In genomic region chr22:19448739-19449421, GRCh38 we compare ENCODE assay signal across 8 cellular contexts. TPM values are rescaled to one million over a fixed set of nuclear protein-coding genes. Genes with fewer than 3 reads are reported as not detected.
DNase-seq lines count a peak whose midpoint lies in the region; ATAC-seq and TF ChIP-seq lines count a peak whose summit lies in the region.

No MANE protein-coding gene starts in this region.

- in situ Hi-C loops in HAP-1 (cut with MboI; ENCODE audit: low sequenced_read_pairs) = loop anchor here (25.0 kb wide), 2 partner anchors 413 to 487 kb away; partner anchors contain the start of genes GNB1L and RTL10

- no TSS peak for BruUV-seq in Caco-2 (replicated peaks; lab: Mats Ljungman, UMichigan)

- DNase-seq in Caco-2 (no peak), HAP-1 (ENCODE audit: low spot score in 2 of 2) (peak in 1 of 2 experiments; percentile 10), foreskin fibroblast (no peak), NCI-H1694 treated with DMSO at 0.1 percent for 48 hours (lab: John Stamatoyannopoulos, UW) (no peak), Right ventricle myocardium superior (no peak), NCI-H524 treated with DMSO at 0.1 percent for 48 hours (lab: John Stamatoyannopoulos, UW) (no peak)
- DNase-seq in activated T-cell treated with anti-CD3 and anti-CD28 coated beads, Interleukin-2, amount 50 U/mL, for 4 hours = no peak

- peaks cover 55% of the 10 kb centered on the region for H3K36me3 Mint-ChIP-seq in Caco-2 (ENCODE audit: insufficient read depth, unreplicated experiment)
- peaks cover 16% of the 10 kb centered on the region for H3K36me3 Mint-ChIP-seq in activated T-cell treated with anti-CD3 and anti-CD28 coated beads, Interleukin-2, amount 50 U/mL, for 4 hours (ENCODE audit: insufficient read depth)
- H3K36me3 Mint-ChIP-seq in nephron (ENCODE audit: low read depth) = peaks cover 31% of the 10 kb centered on the region

- H3K4me1 Mint-ChIP-seq in Caco-2 (ENCODE audit: low read depth, unreplicated experiment) (peaks cover 17% of the 10 kb centered on the region), nephron (peaks cover 21% of the 10 kb centered on the region)
- peaks cover 37% of the 10 kb centered on the region for H3K4me1 Mint-ChIP-seq in activated T-cell treated with anti-CD3 and anti-CD28 coated beads, Interleukin-2, amount 50 U/mL, for 4 hours (ENCODE audit: low read depth)

- CTCF ChIA-PET in Caco-2 (lab: Charles Lee) = no interaction called here

- H3K9me3 ChIP-seq in Caco-2 (no peaks in the 10 kb centered on the region), HAP-1 (no peaks in the 10 kb centered on the region)

- POLR2A ChIA-PET in Caco-2 (lab: Charles Lee) = no interaction called here

- TF ChIP-seq CTCF in Caco-2 (IDR thresholded peaks at IDR 0.05; ENCODE audit: insufficient read depth in 1 of 2, low read depth in 1 of 2, low read length in 1 of 2, severe bottlenecking in 1 of 2, unreplicated experiment in 1 of 2) = no peak
- no peak for TF ChIP-seq CTCF in nephron (IDR thresholded peaks at IDR 0.05; ENCODE audit: unreplicated experiment in 3 of 3)
- no peak for TF ChIP-seq CTCF in foreskin fibroblast (IDR thresholded peaks at IDR 0.05; ENCODE audit: low read depth, low read length)

- H3K27me3 Mint-ChIP-seq in Caco-2 (ENCODE audit: insufficient read depth, unreplicated experiment) (no peaks in the 10 kb centered on the region), nephron (ENCODE audit: low read depth) (no peaks in the 10 kb centered on the region)
- no peaks in the 10 kb centered on the region for H3K27me3 Mint-ChIP-seq in activated T-cell treated with anti-CD3 and anti-CD28 coated beads, Interleukin-2, amount 50 U/mL, for 4 hours (ENCODE audit: low read depth)

- H3K27me3 ChIP-seq in Caco-2 (replicated peaks; ENCODE audit: control insufficient read depth, insufficient read depth, low read length) = no peaks in the 10 kb centered on the region
- no peaks in the 10 kb centered on the region for H3K27me3 ChIP-seq in HAP-1 (ENCODE audit: low read depth)

- intact Hi-C loops in Caco-2 (cut with micrococcal nuclease; ENCODE audit: unreplicated experiment) (no loop called here), Right ventricle myocardium superior (cut with DNase I) (no loop called here)

- H3K4me3 ChIP-seq in Caco-2 (ENCODE audit: low read depth, low read length) = peak overlapping the region; percentile 76
- peak overlapping the region; percentile 55 for H3K4me3 ChIP-seq in HAP-1
- H3K4me3 ChIP-seq in foreskin fibroblast (ENCODE audit: low read depth in 1 of 2, low read length in 2 of 2) = peak overlapping the region in 1 of 2 donors; percentile 89

- H3K4me1 ChIP-seq in Caco-2 = no peaks in the 10 kb centered on the region
- H3K4me1 ChIP-seq in HAP-1 = peaks cover 20% of the 10 kb centered on the region

- H3K9me3 Mint-ChIP-seq in Caco-2 (ENCODE audit: unreplicated experiment) (no peaks in the 10 kb centered on the region), nephron (no peaks in the 10 kb centered on the region)
- H3K9me3 Mint-ChIP-seq in activated T-cell treated with anti-CD3 and anti-CD28 coated beads, Interleukin-2, amount 50 U/mL, for 4 hours = no peaks in the 10 kb centered on the region

- H3K4me3 Mint-ChIP-seq in Caco-2 (ENCODE audit: unreplicated experiment) = peak overlapping the region; percentile 81
- H3K4me3 Mint-ChIP-seq in activated T-cell treated with anti-CD3 and anti-CD28 coated beads, Interleukin-2, amount 50 U/mL, for 4 hours = peak overlapping the region; percentile 94
- H3K4me3 Mint-ChIP-seq in nephron = peak overlapping the region; percentile 83 to 95 (median 88)

- H3K36me3 ChIP-seq in Caco-2 (ENCODE audit: control insufficient read depth, insufficient read depth, low read length) = peaks cover 1% of the 10 kb centered on the region
- peaks cover 61% of the 10 kb centered on the region for H3K36me3 ChIP-seq in HAP-1 (replicated peaks)

- H3K27ac Mint-ChIP-seq in Caco-2 (ENCODE audit: unreplicated experiment) (no peak overlapping the region), nephron (peak overlapping the region in 1 of 3 experiments; percentile 92)

- ATAC-seq in activated T-cell treated with anti-CD3 and anti-CD28 coated beads, Interleukin-2, amount 50 U/mL, for 4 hours = peak; percentile 25 to 27
- no peak for ATAC-seq in Right ventricle myocardium superior (ENCODE audit: poor library complexity)

RNA-seq across cellular contexts. Expression of gene C22orf39, which starts 1.4 kb away (rescaled TPM):
- total RNA-seq in Caco-2 (2022) = 30.7 and 36.1 TPM in 2 replicates
- 10 to 100 TPM; 14.3 to 20.9 (median 18.8) TPM for total RNA-seq in activated T-cell treated with anti-CD3 and anti-CD28 coated beads, Interleukin-2, amount 50 U/mL, for 4 hours
- 65.7 TPM for total RNA-seq in Right ventricle myocardium superior

RNA-seq across cellular contexts. Expression of gene MRPL40, which starts 16.5 kb away (rescaled TPM):
- total RNA-seq in Caco-2 (2022) (42.6 and 42.7 TPM in 2 replicates), Right ventricle myocardium superior (56.1 TPM)
- 10 to 100 TPM; 35.9 to 41.4 (median 39.2) TPM for total RNA-seq in activated T-cell treated with anti-CD3 and anti-CD28 coated beads, Interleukin-2, amount 50 U/mL, for 4 hours

RNA-seq across cellular contexts. Expression of gene HIRA, which starts 17.3 kb away (rescaled TPM):
- total RNA-seq in Caco-2 (2022) = 57.6 and 60.1 TPM in 2 replicates
- total RNA-seq in activated T-cell treated with anti-CD3 and anti-CD28 coated beads, Interleukin-2, amount 50 U/mL, for 4 hours = 10 to 100 TPM; 36.8 to 41.4 (median 38.2) TPM
- total RNA-seq in Right ventricle myocardium superior = 18.2 TPM

RNA-seq across cellular contexts. Expression of gene UFD1, which starts 30.1 kb away (rescaled TPM):
- total RNA-seq in Caco-2 (2022) (102 and 108 TPM in 2 replicates), Right ventricle myocardium superior (43.5 TPM)
- 100 to 1,000 TPM; 107 TPM for total RNA-seq in activated T-cell treated with anti-CD3 and anti-CD28 coated beads, Interleukin-2, amount 50 U/mL, for 4 hours

RNA-seq across cellular contexts. Expression of gene CDC45, which starts 30.8 kb away (rescaled TPM):
- total RNA-seq in Caco-2 (2022) = 41.7 and 44.6 TPM in 2 replicates
- total RNA-seq in activated T-cell treated with anti-CD3 and anti-CD28 coated beads, Interleukin-2, amount 50 U/mL, for 4 hours = 10 to 100 TPM; 50.2 to 80.5 (median 54.7) TPM
- 0.62 TPM for total RNA-seq in Right ventricle myocardium superior
